Comparison of ENCODE assay signal across 19 cellular contexts in the genomic region with DNA sequence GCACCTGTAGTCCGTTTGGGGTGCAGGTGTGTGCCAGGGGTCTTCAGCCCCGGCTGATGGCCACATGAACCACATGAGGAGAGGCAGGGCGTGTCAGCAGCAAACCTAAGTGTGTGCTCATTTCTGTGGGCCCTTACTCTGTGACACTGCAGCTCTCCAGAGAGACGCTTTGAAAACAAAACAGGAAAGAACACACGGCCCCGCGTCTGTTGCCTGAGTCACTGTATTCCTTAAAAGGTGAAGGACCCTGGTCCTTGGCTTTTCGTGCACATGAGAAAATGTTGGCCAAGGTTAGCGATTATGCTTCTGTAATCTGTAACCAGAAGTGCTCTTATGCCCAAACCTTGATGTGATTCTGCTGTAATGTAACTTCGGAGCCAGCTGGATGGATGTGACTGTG. TPM values are rescaled to one million over a fixed set of nuclear protein-coding genes. Genes with fewer than 3 reads are reported as not detected.
DNase-seq lines count a peak whose midpoint lies in the region; ATAC-seq and TF ChIP-seq lines count a peak whose summit lies in the region.
"Had no signal": no experiment of that assay in that cellular context is flagged by ENCODE, and none has a peak within 500 bp of the region (broad histone marks: within the 10 kb centered on the region; RNA-seq: fewer than 3 reads in every experiment).

No MANE protein-coding gene starts in this region.

- TF ChIP-seq CTCF in adrenal gland (IDR thresholded peaks at IDR 0.05) = no peak
- no peak for TF ChIP-seq CTCF in lower lobe of right lung (IDR thresholded peaks at IDR 0.05)

- 34 to 51% (median 43%) methylated on average over 7 to 10 of the region's 10 CpGs for WGBS in adrenal gland, 4 donors

- peak; percentile 13 for DNase-seq in NCI-H2171 treated with DMSO at 0.1 percent for 48 hours (lab: John Stamatoyannopoulos, UW)
- DNase-seq in NCI-H2171 (lab: John Stamatoyannopoulos, UW) = no peak
- peak in 6 of 7 donors; percentile 71 to 83 (median 77) for DNase-seq in adrenal gland
- DNase-seq in lower lobe of right lung = no peak
- no peak for DNase-seq in central memory CD4-positive, alpha-beta T cell
- DNase-seq: Caco-2; CD4-positive, CD25-positive, alpha-beta regulatory T cell; CD8-positive, alpha-beta T cell; DMS153; DND-41; GOT3; HFFc6 had no signal

- H3K4me3 ChIP-seq in adrenal gland (no peak overlapping the region), lower lobe of right lung (no peak overlapping the region), stomach smooth muscle (ENCODE audit: low read length in 2 of 2) (no peak overlapping the region)
- H3K4me3 ChIP-seq: BLaER1, HAP-1 had no signal

- peaks cover 12 to 23% of the 10 kb centered on the region in 2 donors for H3K4me1 ChIP-seq in adrenal gland (replicated peaks in 1 of 2)
- H3K4me1 ChIP-seq in lower lobe of right lung = no peaks in the 10 kb centered on the region
- H3K4me1 ChIP-seq in stomach smooth muscle (ENCODE audit: control insufficient read depth, insufficient read depth, low read length) = peaks cover 7% of the 10 kb centered on the region
- H3K4me1 ChIP-seq: BLaER1, Caco-2, HAP-1 had no signal

- intact Hi-C loops in adrenal gland (cut with DNase I) (no loop called here), lower lobe of right lung (cut with DNase I) (no loop called here)

- no peak overlapping the region for H3K9ac ChIP-seq in stomach smooth muscle (ENCODE audit: low read length in 2 of 2)
- H3K9ac ChIP-seq: BLaER1 had no signal

- no peaks in the 10 kb centered on the region for H3K36me3 ChIP-seq in adrenal gland (replicated peaks in 1 of 2)
- no peaks in the 10 kb centered on the region for H3K36me3 ChIP-seq in lower lobe of right lung
- H3K36me3 ChIP-seq in stomach smooth muscle (ENCODE audit: control insufficient read depth in 2 of 2, insufficient read depth in 2 of 2, low read length in 2 of 2) = peaks cover 0 to 7% of the 10 kb centered on the region in 2 donors
- H3K36me3 ChIP-seq: BLaER1, HAP-1 had no signal

- peak; percentile 69 to 77 for ATAC-seq in lower lobe of right lung
- ATAC-seq in HG02884 (IDR thresholded peaks at IDR 0.05; ENCODE audit: unreplicated experiment) = no peak
- no peak for ATAC-seq in HG02798 (IDR thresholded peaks at IDR 0.05; ENCODE audit: poor library complexity, unreplicated experiment)
- ATAC-seq: CD8-positive, alpha-beta T cell had no signal

- no peaks in the 10 kb centered on the region for H3K9me3 ChIP-seq in adrenal gland (replicated peaks in 1 of 3)
- H3K9me3 ChIP-seq in lower lobe of right lung = no peaks in the 10 kb centered on the region
- no peaks in the 10 kb centered on the region for H3K9me3 ChIP-seq in stomach smooth muscle (ENCODE audit: control insufficient read depth in 2 of 2, low read length in 2 of 2)
- H3K9me3 ChIP-seq: BLaER1, Caco-2, HAP-1 had no signal

- peak overlapping the region; percentile 17 to 85 (median 77) for H3K27ac ChIP-seq in adrenal gland
- no peak overlapping the region for H3K27ac ChIP-seq in lower lobe of right lung
- H3K27ac ChIP-seq in stomach smooth muscle (ENCODE audit: low read length) = peak overlapping the region; percentile 18
- H3K27ac ChIP-seq: 22Rv1, BLaER1, C4-2B had no signal

- TF ChIP-seq POLR2A in adrenal gland (IDR thresholded peaks at IDR 0.05) = peak in 1 of 2 donors; percentile 53

- H3K27me3 ChIP-seq in adrenal gland (no peaks in the 10 kb centered on the region), lower lobe of right lung (ENCODE audit: low read depth) (no peaks in the 10 kb centered on the region), stomach smooth muscle (ENCODE audit: control insufficient read depth in 1 of 2, insufficient read depth in 2 of 2, low read length in 2 of 2) (no peaks in the 10 kb centered on the region)

RNA-seq across cellular contexts. Expression of gene ENDOV, which starts 22.6 kb away (rescaled TPM):
- 10 to 100 TPM in 7 of 8 donors, 1 to 10 TPM in 1; 7.1 to 26.0 (median 17.8) TPM for total RNA-seq in adrenal gland
- 10 to 100 TPM in 2 of 3 donors, 1 to 10 TPM in 1; 9.5 to 31.9 (median 24.5) TPM for polyA plus RNA-seq in adrenal gland
- total RNA-seq in lower lobe of right lung = 23.4 TPM

RNA-seq across cellular contexts. Expression of gene NPTX1, which starts 38.9 kb away (rescaled TPM):
- total RNA-seq in adrenal gland (10 to 100 TPM in 1 of 8 donors, 1 to 10 TPM in 7; 1.1 to 20.6 (median 5.5) TPM), lower lobe of right lung (2.1 TPM)
- 10 to 100 TPM in 1 of 3 donors, 1 to 10 TPM in 1, under 1 TPM in 1; 0.30 to 68.2 (median 1.0) TPM for polyA plus RNA-seq in adrenal gland

Comparison
In these comparisons a context has a peak if more than half of its experiments do, and no peak if none do; other contexts are left out.
1. DNase-seq: peak in NCI-H2171 treated with DMSO at 0.1 percent for 48 hours (single experiment) and adrenal gland (6 of 7); none in NCI-H2171 (single experiment), lower lobe of right lung (single experiment) and central memory CD4-positive, alpha-beta T cell (single experiment).
2. ATAC-seq: peak in lower lobe of right lung (2 of 2); none in HG02884 (single experiment) and HG02798 (single experiment).